ENCODE assay signal across 31 cellular contexts in genomic region chr17:50889528-50890118, GRCh38. TPM values are rescaled to one million over a fixed set of nuclear protein-coding genes. Genes with fewer than 3 reads are reported as not detected.
DNase-seq lines count a peak whose midpoint lies in the region; ATAC-seq, FAIRE-seq and TF ChIP-seq lines count a peak whose summit lies in the region.
"Had no signal": no experiment of that assay in that cellular context is flagged by ENCODE, and none has a peak within 500 bp of the region (broad histone marks: within the 10 kb centered on the region; RNA-seq: fewer than 3 reads in every experiment).

No MANE protein-coding gene starts in this region.

- intact Hi-C loops in left colon (cut with DNase I, micrococcal nuclease) = no loop called here
- intact Hi-C loops in natural killer cell (cut with micrococcal nuclease) = no loop called here

- H3K4me1 Mint-ChIP-seq in T-cell = peaks cover 15 to 26% (median 16%) of the 10 kb centered on the region in 3 donors
- H3K4me1 Mint-ChIP-seq in natural killer cell = peaks cover 7 to 17% of the 10 kb centered on the region in 2 donors
- H3K4me1 Mint-ChIP-seq: activated B cell treated with CpG ODN at 0.5 μM for 24 hours had no signal

- WGBS in small intestine, 3 donors = 20 to 73% (median 41%) methylated on average over 3 of the region's 3 CpGs

- DNase-seq in HT-29 (ENCODE audit: low spot score) (peak; percentile 52), coronary artery (ENCODE audit: low spot score) (peak; percentile 19), left colon (no peak), small intestine (peak; percentile 81), RPMI8226 (no peak), T-cell (no peak), natural killer cell (no peak)
- DNase-seq: activated B cell treated with CpG ODN at 0.5 μM for 24 hours; activated naive CD4-positive, alpha-beta T cell treated with anti-CD3 and anti-CD28 coated beads for 36 hours; effector memory CD8-positive, alpha-beta T cell; foreskin melanocyte; GOT3; left lung; midbrain; NCI-H1092 treated with DMSO at 0.1 percent for 48 hours; NCI-H187 treated with DMSO at 0.1 percent for 48 hours; NCI-H2171 treated with DMSO at 0.1 percent for 48 hours; NCI-H510A treated with DMSO at 0.1 percent for 48 hours; retina; SHP77 treated with DMSO at 0.1 percent for 48 hours; stimulated activated CD4-positive, alpha-beta T cell treated with anti-CD3 and anti-CD28 coated beads, Interleukin-12 subunit alpha, Interleukin-12 subunit beta, amount 100 ng/mL, for 4 hours; stimulated activated CD4-positive, alpha-beta T cell treated with anti-CD3 and anti-CD28 coated beads, Interleukin-4, amount 100 ng/mL, for 1 hour; T-helper 9 cell had no signal

- H3K27me3 Mint-ChIP-seq in T-cell (no peaks in the 10 kb centered on the region), natural killer cell (ENCODE audit: low read depth in 2 of 2) (peaks cover 0 to 6% of the 10 kb centered on the region in 2 donors)
- H3K27me3 Mint-ChIP-seq: activated B cell treated with CpG ODN at 0.5 μM for 24 hours; effector memory CD8-positive, alpha-beta T cell had no signal

- H3K36me3 Mint-ChIP-seq in T-cell = no peaks in the 10 kb centered on the region
- no peaks in the 10 kb centered on the region for H3K36me3 Mint-ChIP-seq in natural killer cell
- H3K36me3 Mint-ChIP-seq: CD14-positive monocyte; stimulated activated effector memory CD8-positive, alpha-beta T cell treated with anti-CD3 and anti-CD28 coated beads, Interleukin-12 subunit alpha, Interleukin-12 subunit beta, amount 100 ng/mL, for 72 hours had no signal

- peak overlapping the region in 1 of 3 donors; percentile 13 for H3K4me3 Mint-ChIP-seq in T-cell
- H3K4me3 Mint-ChIP-seq in natural killer cell = no peak overlapping the region
- H3K4me3 Mint-ChIP-seq: activated B cell treated with CpG ODN at 0.5 μM for 24 hours; activated naive CD4-positive, alpha-beta T cell treated with anti-CD3 and anti-CD28 coated beads for 36 hours; activated T-helper 1 cell treated with anti-CD3 and anti-CD28 coated beads, Interleukin-12 subunit alpha, Interleukin-12 subunit beta, Interleukin-2, Interleukin-4 antibody, amounts not matched to agents 30 ng/mL and 10 ng/mL and 1 ng/mL, durations not matched to agents 14 hours and 24 hours and 36 hours; CD14-positive monocyte; effector memory CD8-positive, alpha-beta T cell; nephron; stimulated activated effector memory CD8-positive, alpha-beta T cell treated with anti-CD3 and anti-CD28 coated beads, Interleukin-12 subunit alpha, Interleukin-12 subunit beta, amount 100 ng/mL, for 72 hours had no signal

- H3K4me1 ChIP-seq in small intestine (ENCODE audit: control insufficient read depth in 2 of 2, insufficient read depth in 1 of 2, low read depth in 1 of 2, low read length in 1 of 2) = peaks cover 2 to 10% of the 10 kb centered on the region in 2 donors

- H3K27ac ChIP-seq in coronary artery (no peak overlapping the region), small intestine (ENCODE audit: low read depth in 1 of 2, low read length in 1 of 2) (peak overlapping the region in 1 of 2 donors; percentile 22)
- H3K27ac ChIP-seq: left lung had no signal

- no peaks in the 10 kb centered on the region for H3K9me3 ChIP-seq in small intestine (ENCODE audit: control insufficient read depth, low read depth)
- H3K9me3 ChIP-seq: left lung had no signal

- H3K27ac Mint-ChIP-seq in T-cell (no peak overlapping the region), natural killer cell (no peak overlapping the region)
- H3K27ac Mint-ChIP-seq: activated B cell treated with CpG ODN at 0.5 μM for 24 hours; activated naive CD4-positive, alpha-beta T cell treated with anti-CD3 and anti-CD28 coated beads for 36 hours; activated T-helper 1 cell treated with anti-CD3 and anti-CD28 coated beads, Interleukin-12 subunit alpha, Interleukin-12 subunit beta, Interleukin-2, Interleukin-4 antibody, amounts not matched to agents 30 ng/mL and 10 ng/mL and 1 ng/mL, durations not matched to agents 14 hours and 24 hours and 36 hours; CD14-positive monocyte; effector memory CD8-positive, alpha-beta T cell; nephron; stimulated activated effector memory CD8-positive, alpha-beta T cell treated with anti-CD3 and anti-CD28 coated beads, Interleukin-12 subunit alpha, Interleukin-12 subunit beta, amount 100 ng/mL, for 72 hours had no signal

- FAIRE-seq in small intestine (lab: Jason Lieb, UNC) = no peak
- FAIRE-seq: colon, GM12892 had no signal

- H3K9me3 Mint-ChIP-seq in T-cell (no peaks in the 10 kb centered on the region), natural killer cell (no peaks in the 10 kb centered on the region)
- H3K9me3 Mint-ChIP-seq: activated B cell treated with CpG ODN at 0.5 μM for 24 hours; activated naive CD4-positive, alpha-beta T cell treated with anti-CD3 and anti-CD28 coated beads for 36 hours; activated T-helper 1 cell treated with anti-CD3 and anti-CD28 coated beads, Interleukin-12 subunit alpha, Interleukin-12 subunit beta, Interleukin-2, Interleukin-4 antibody, amounts not matched to agents 30 ng/mL and 10 ng/mL and 1 ng/mL, durations not matched to agents 14 hours and 24 hours and 36 hours; CD14-positive monocyte; effector memory CD8-positive, alpha-beta T cell; nephron; stimulated activated effector memory CD8-positive, alpha-beta T cell treated with anti-CD3 and anti-CD28 coated beads, Interleukin-12 subunit alpha, Interleukin-12 subunit beta, amount 100 ng/mL, for 72 hours had no signal

- CTCF ChIA-PET in T-cell (lab: Charles Lee) = interaction anchor here in 1 of 2 donors (0.5 to 0.6 kb wide), 2 partner anchors 23 to 893 kb away, joined by 3 to 5 read pairs; partner anchors contain the start of gene TOB1

- ATAC-seq in left colon (peak; percentile 24), T-cell (replicated peaks in 1 of 4) (no peak), natural killer cell (no peak)
- ATAC-seq: effector memory CD8-positive, alpha-beta T cell; esophagus mucosa; left lung; stimulated activated effector memory CD8-positive, alpha-beta T cell treated with anti-CD3 and anti-CD28 coated beads, Interleukin-12 subunit alpha, Interleukin-12 subunit beta, amount 100 ng/mL, for 72 hours had no signal

- no peaks in the 10 kb centered on the region for H3K27me3 ChIP-seq in small intestine (ENCODE audit: control insufficient read depth in 2 of 2, insufficient read depth in 2 of 2, low read length in 2 of 2)
- H3K27me3 ChIP-seq: left lung had no signal

- H3K4me3 ChIP-seq in coronary artery = no peak overlapping the region
- no peak overlapping the region for H3K4me3 ChIP-seq in small intestine (ENCODE audit: low read depth in 1 of 2, low read length in 2 of 2)
- H3K4me3 ChIP-seq: left lung had no signal

- TF ChIP-seq CTCF in coronary artery (IDR thresholded peaks at IDR 0.05) (no peak), natural killer cell (IDR thresholded peaks at IDR 0.05) (no peak)

- no peaks in the 10 kb centered on the region for H3K36me3 ChIP-seq in small intestine (ENCODE audit: control insufficient read depth in 2 of 2, insufficient read depth in 2 of 2, low read length in 2 of 2)
- H3K36me3 ChIP-seq: left lung had no signal

- POLR2A ChIA-PET in T-cell (lab: Charles Lee) = interaction anchor here in 1 of 2 donors (0.5 to 0.6 kb wide), 2 partner anchors 12 to 34 kb away, joined by 3 read pairs; no protein-coding TSS in a partner anchor

RNA-seq across cellular contexts. Expression of gene TOB1, which starts 23.5 kb away (rescaled TPM):
- 33.8 and 43.0 TPM in 2 replicates for total RNA-seq in HT-29 (2014; rRNA removed; shearing (Covaris generic))
- total RNA-seq in left colon (100 to 1,000 TPM; 138 to 175 TPM), T-cell (100 to 1,000 TPM in 2 of 5 donors, 10 to 100 TPM in 3; 75.4 to 310 (median 92.6) TPM), natural killer cell (100 to 1,000 TPM in 2 of 3 donors, 10 to 100 TPM in 1; 51.1 to 123 (median 110) TPM)
- 10 to 100 TPM; 24.6 to 42.0 (median 34.4) TPM for polyA plus RNA-seq in small intestine

RNA-seq across cellular contexts. Expression of gene WFIKKN2, which starts 54.2 kb away (rescaled TPM):
- 0.05 TPM in 1 of 2 replicates, not detected in the other for total RNA-seq in HT-29 (2014; rRNA removed; shearing (Covaris generic))
- total RNA-seq in left colon (under 1 TPM; 0.06 to 0.08 TPM), T-cell (not detected), natural killer cell (not detected)
- under 1 TPM in 1 of 3 donors, not detected in 2; 0.10 TPM for polyA plus RNA-seq in small intestine
- total RNA-seq: activated B cell treated with CpG ODN at 0.5 μM for 24 hours; activated naive CD4-positive, alpha-beta T cell treated with anti-CD3 and anti-CD28 coated beads for 36 hours; activated T-helper 1 cell treated with anti-CD3 and anti-CD28 coated beads, Interleukin-12 subunit alpha, Interleukin-12 subunit beta, Interleukin-2, Interleukin-4 antibody, amounts not matched to agents 30 ng/mL and 10 ng/mL and 1 ng/mL, durations not matched to agents 14 hours and 24 hours and 36 hours; esophagus mucosa; left lung; osteocyte had no signal
- polyA plus RNA-seq: CD14-positive monocyte had no signal

Comparison
In these comparisons a context has a peak if more than half of its experiments do, and no peak if none do; other contexts are left out.
1. DNase-seq: peak in HT-29 (single experiment), coronary artery (single experiment) and small intestine (single experiment); none in left colon (0 of 2), RPMI8226 (single experiment), T-cell (0 of 34) and natural killer cell (single experiment).